In the genomic region with DNA sequence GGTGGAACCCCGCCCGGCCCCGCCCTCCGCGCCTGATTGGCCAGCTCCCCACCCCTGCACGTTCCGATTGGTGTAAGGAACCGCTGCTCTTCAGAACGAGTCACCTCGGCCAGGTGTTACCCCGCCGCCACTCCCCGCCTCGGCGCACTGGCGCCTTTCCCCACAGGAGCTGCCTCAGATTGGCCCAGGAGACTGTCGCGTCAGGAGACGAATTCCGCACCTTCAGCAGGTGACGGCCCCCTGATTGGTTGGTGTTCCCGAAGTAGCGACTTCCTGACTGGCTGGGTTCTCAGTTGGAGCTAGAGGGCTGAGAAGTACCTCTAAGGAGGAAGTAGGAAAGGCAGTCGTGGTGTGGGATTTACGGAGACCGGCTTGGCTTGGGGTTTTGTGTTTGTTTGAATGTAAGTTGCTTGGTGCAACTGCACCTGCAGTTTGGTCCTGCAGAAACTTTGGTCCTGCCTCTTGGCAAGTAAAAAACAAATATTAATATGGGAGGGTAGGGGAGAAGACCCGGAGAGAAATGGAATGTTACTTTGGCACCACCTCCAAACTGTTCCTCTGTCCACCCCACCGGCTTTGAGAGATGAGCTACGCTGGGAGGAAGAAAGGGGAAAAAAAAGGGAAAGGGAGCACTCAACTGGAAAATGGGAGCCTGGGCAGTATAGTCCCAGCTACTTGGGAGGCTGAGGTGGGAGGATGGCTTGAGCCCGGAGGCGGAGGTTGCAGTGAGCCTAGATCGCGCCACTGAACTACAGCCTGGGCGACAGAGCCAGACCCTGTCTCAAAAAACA, we compare ENCODE assay signal across 8 cellular contexts. TPM values are rescaled to one million over a fixed set of nuclear protein-coding genes. Genes with fewer than 3 reads are reported as not detected.
DNase-seq lines count a peak whose midpoint lies in the region; ATAC-seq and TF ChIP-seq lines count a peak whose summit lies in the region.

No MANE protein-coding gene starts in this region.

- H3K27ac ChIP-seq in coronary artery (peak overlapping the region; percentile 30 to 50), left lung (peak overlapping the region; percentile 83 to 93)

- H3K36me3 Mint-ChIP-seq in activated CD4-positive, alpha-beta T cell treated with anti-CD3 and anti-CD28 coated beads for 36 hours (ENCODE audit: low read depth), result no peaks in the 10 kb centered on the region

- ATAC-seq in GM19023 (IDR thresholded peaks at IDR 0.05; ENCODE audit: unreplicated experiment) (peak; percentile 89), HG03159 (IDR thresholded peaks at IDR 0.05; ENCODE audit: unreplicated experiment) (peak; percentile 82), left lung (peak; percentile 87)
- ATAC-seq in activated CD4-positive, alpha-beta T cell treated with anti-CD3 and anti-CD28 coated beads for 36 hours, result peak; percentile 92

- CTCF ChIA-PET in activated CD4-positive, alpha-beta T cell treated with anti-CD3 and anti-CD28 coated beads for 36 hours (lab: Charles Lee), result interaction anchor here (0.5 to 2.6 kb wide), 18 partner anchors 8 to 520 kb away, joined by 3 to 11 read pairs (median 4); a partner anchor contains a TSS

- DNase-seq in AG08396 (ENCODE audit: low spot score) (peak; percentile 75), NCI-H345 (lab: John Stamatoyannopoulos, UW) (peak; percentile 99), coronary artery (ENCODE audit: low spot score) (peak; percentile 87), left lung (peak; percentile 94)
- peak; percentile 94 for DNase-seq in activated CD4-positive, alpha-beta T cell treated with anti-CD3 and anti-CD28 coated beads for 36 hours
- peak; percentile 88 for DNase-seq in stimulated activated CD4-positive, alpha-beta T cell treated with anti-CD3 and anti-CD28 coated beads, Interleukin-4, amount 100 ng/mL, for 1 hour

- no peaks in the 10 kb centered on the region for H3K27me3 ChIP-seq in left lung

- peak overlapping the region; percentile 72 for H3K4me3 ChIP-seq in coronary artery
- H3K4me3 ChIP-seq in left lung, result peak overlapping the region; percentile 77 to 93

- peak overlapping the region; percentile 86 for H3K27ac Mint-ChIP-seq in activated CD4-positive, alpha-beta T cell treated with anti-CD3 and anti-CD28 coated beads for 36 hours

- H3K4me1 Mint-ChIP-seq in activated CD4-positive, alpha-beta T cell treated with anti-CD3 and anti-CD28 coated beads for 36 hours, result peaks cover 33% of the 10 kb centered on the region

- no peaks in the 10 kb centered on the region for H3K9me3 Mint-ChIP-seq in activated CD4-positive, alpha-beta T cell treated with anti-CD3 and anti-CD28 coated beads for 36 hours (ENCODE audit: low read depth)

- intact Hi-C loops in activated CD4-positive, alpha-beta T cell treated with anti-CD3 and anti-CD28 coated beads for 36 hours (cut with DNase I, micrococcal nuclease), result loop anchor here (1.0 to 2.0 kb wide), 5 partner anchors 17 to 379 kb away; a partner anchor contains a TSS
- intact Hi-C loops in left lung (cut with DNase I), result no loop called here

- H3K36me3 ChIP-seq in left lung, result no peaks in the 10 kb centered on the region

- H3K9me3 ChIP-seq in left lung, result no peaks in the 10 kb centered on the region

- H3K27me3 Mint-ChIP-seq in activated CD4-positive, alpha-beta T cell treated with anti-CD3 and anti-CD28 coated beads for 36 hours, result no peaks in the 10 kb centered on the region

- POLR2A ChIA-PET in activated CD4-positive, alpha-beta T cell treated with anti-CD3 and anti-CD28 coated beads for 36 hours (lab: Charles Lee), result interaction anchor here (1.0 to 1.9 kb wide), 6 partner anchors 17 to 225 kb away, joined by 3 to 8 read pairs (median 4); a partner anchor contains a TSS

- H3K4me3 Mint-ChIP-seq in activated CD4-positive, alpha-beta T cell treated with anti-CD3 and anti-CD28 coated beads for 36 hours, result peak overlapping the region; percentile 87

- peaks cover 8 to 41% of the 10 kb centered on the region in 2 donors for H3K4me1 ChIP-seq in left lung

- TF ChIP-seq CTCF in coronary artery (IDR thresholded peaks at IDR 0.05), result no peak
- TF ChIP-seq CTCF in left lung (IDR thresholded peaks at IDR 0.05), result no peak

RNA-seq across cellular contexts. Expression of a gene that starts 0.4 kb away (rescaled TPM):
- total RNA-seq in activated CD4-positive, alpha-beta T cell treated with anti-CD3 and anti-CD28 coated beads for 36 hours, result 10 to 100 TPM; 16.9 to 25.2 TPM
- total RNA-seq in left lung, result 100 to 1,000 TPM; 142 to 164 TPM

RNA-seq across cellular contexts. Expression of a gene that starts 17.4 kb away (rescaled TPM):
- 10 to 100 TPM; 26.0 to 42.8 TPM for total RNA-seq in activated CD4-positive, alpha-beta T cell treated with anti-CD3 and anti-CD28 coated beads for 36 hours
- total RNA-seq in left lung, result 10 to 100 TPM; 35.1 to 73.5 TPM

RNA-seq across cellular contexts. Expression of a gene that starts 24.4 kb away (rescaled TPM):
- 10 to 100 TPM; 34.5 to 42.8 TPM for total RNA-seq in activated CD4-positive, alpha-beta T cell treated with anti-CD3 and anti-CD28 coated beads for 36 hours
- 10 to 100 TPM; 56.1 to 72.4 TPM for total RNA-seq in left lung

RNA-seq across cellular contexts. Expression of a gene that starts 48.3 kb away (rescaled TPM):
- 100 to 1,000 TPM; 125 to 165 TPM for total RNA-seq in activated CD4-positive, alpha-beta T cell treated with anti-CD3 and anti-CD28 coated beads for 36 hours
- 10 to 100 TPM; 18.8 to 57.7 TPM for total RNA-seq in left lung

Comparison
In these comparisons a context has a peak if more than half of its experiments do, and no peak if none do; other contexts are left out.
1. Peak in every context shown above with its lines: DNase-seq, ATAC-seq, H3K4me3 ChIP-seq and H3K27ac ChIP-seq.
2. RNA of a gene that starts 0.4 kb away (total RNA-seq): 142 to 164 TPM in left lung; 16.9 to 25.2 TPM in activated CD4-positive, alpha-beta T cell treated with anti-CD3 and anti-CD28 coated beads for 36 hours; every median in the first group is over 4 times any median in the second.
3. intact Hi-C loops: an anchor here in activated CD4-positive, alpha-beta T cell treated with anti-CD3 and anti-CD28 coated beads for 36 hours (1.0 to 2.0 kb wide); none called in left lung.